ENCODE assay signal across 15 cellular contexts in the genomic region with DNA sequence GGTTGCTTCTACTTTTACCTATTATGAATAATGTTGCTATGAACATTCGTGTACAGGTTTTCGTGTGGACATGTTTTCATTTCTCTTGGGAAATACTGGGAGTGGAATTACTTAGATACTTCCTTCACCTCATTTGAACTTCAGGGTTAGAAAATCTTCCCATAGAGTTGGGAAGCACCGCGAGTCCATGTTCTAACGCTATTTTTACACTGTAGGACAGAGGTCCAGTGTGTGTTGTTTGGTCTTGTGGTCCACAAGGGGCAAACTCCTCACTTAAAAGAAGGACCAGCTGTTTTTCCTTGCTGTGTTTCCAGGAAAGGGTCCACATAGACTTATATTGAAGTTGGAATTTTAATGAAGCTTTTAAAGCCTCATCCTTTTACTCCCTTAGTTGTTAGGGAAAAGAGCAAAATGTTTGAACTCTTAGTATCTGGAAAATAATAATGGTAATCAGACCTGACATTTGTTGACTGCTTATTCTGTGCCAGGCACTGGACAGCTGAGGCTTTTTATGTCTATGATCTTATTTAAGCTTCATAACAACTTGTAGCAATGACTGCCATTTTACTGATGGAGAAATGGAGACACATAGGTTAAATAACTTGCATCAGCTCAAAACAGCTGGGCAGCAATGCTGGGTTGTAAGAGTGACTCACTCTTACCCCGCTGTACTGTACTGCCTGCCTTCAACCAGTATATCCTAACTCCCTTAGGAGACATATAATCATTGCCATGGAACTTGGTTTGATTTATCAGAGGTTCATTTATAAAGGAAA. TPM values are rescaled to one million over a fixed set of nuclear protein-coding genes. Genes with fewer than 3 reads are reported as not detected.
A peak's percentile ranks its signal among the peaks of the same experiment; 100 is the strongest.
DNase-seq lines count a peak whose midpoint lies in the region; ATAC-seq, FAIRE-seq and TF ChIP-seq lines count a peak whose summit lies in the region.
"Had no signal": no experiment of that assay in that cellular context is flagged by ENCODE, and none has a peak within 500 bp of the region (broad histone marks: within the 10 kb centered on the region; RNA-seq: fewer than 3 reads in every experiment).

No MANE protein-coding gene starts in this region.

- peaks cover 33% of the 10 kb centered on the region for H3K36me3 ChIP-seq in K562 (ENCODE audit: control insufficient read depth, insufficient read depth, low read length)
- H3K36me3 ChIP-seq: cardiac muscle cell had no signal

- H3K27me3 ChIP-seq in K562 (ENCODE audit: control insufficient read depth in 2 of 2, insufficient read depth in 2 of 2, low read length in 2 of 2), result no peaks in the 10 kb centered on the region
- H3K27me3 ChIP-seq in CD4-positive, alpha-beta T cell (ENCODE audit: control insufficient read depth, insufficient read depth, low read length), result no peaks in the 10 kb centered on the region
- H3K27me3 ChIP-seq: cardiac muscle cell had no signal

- TF ChIP-seq RAD21 in K562 (CRISPR knock-in tag; conservative IDR thresholded peaks at IDR 0.05 in 1 of 2, IDR thresholded peaks at IDR 0.05 in 1 of 2), result no peak

- H3K4me2 ChIP-seq in K562 (ENCODE audit: insufficient read depth, low read length), result no peak overlapping the region

- no peak overlapping the region for H3K27ac Mint-ChIP-seq in effector memory CD8-positive, alpha-beta T cell
- no peak overlapping the region for H3K27ac Mint-ChIP-seq in CD4-positive, alpha-beta T cell
- H3K27ac Mint-ChIP-seq: T-cell had no signal

- H3K36me3 Mint-ChIP-seq in effector memory CD8-positive, alpha-beta T cell (ENCODE audit: insufficient read depth), result peaks cover 21% of the 10 kb centered on the region
- H3K36me3 Mint-ChIP-seq in CD4-positive, alpha-beta T cell (ENCODE audit: low read depth), result peaks cover 89% of the 10 kb centered on the region

- H3K4me3 ChIP-seq in K562, result no peak overlapping the region
- H3K4me3 ChIP-seq: cardiac muscle cell had no signal

- H3K27me3 Mint-ChIP-seq in effector memory CD8-positive, alpha-beta T cell, result no peaks in the 10 kb centered on the region
- no peaks in the 10 kb centered on the region for H3K27me3 Mint-ChIP-seq in CD4-positive, alpha-beta T cell
- H3K27me3 Mint-ChIP-seq: T-cell had no signal

- H3K9me3 ChIP-seq in K562 (replicated peaks; ENCODE audit: control insufficient read depth, insufficient read depth, low read depth, low read length), result no peaks in the 10 kb centered on the region
- H3K9me3 ChIP-seq in CD4-positive, alpha-beta T cell (ENCODE audit: control insufficient read depth, low read length), result peaks cover 12% of the 10 kb centered on the region

- no peak overlapping the region for H2AFZ ChIP-seq in K562 (ENCODE audit: low read depth, low read length)

- H3K9me1 ChIP-seq in K562 (ENCODE audit: control insufficient read depth, insufficient read depth, low read length), result no peaks in the 10 kb centered on the region

- BruUV-seq in K562 (replicated peaks; lab: Mats Ljungman, UMichigan), result no TSS peak

- H3K4me1 Mint-ChIP-seq in effector memory CD8-positive, alpha-beta T cell (ENCODE audit: low read depth in 2 of 2), result peaks cover 8 to 9% of the 10 kb centered on the region in 2 donors
- peaks cover 10% of the 10 kb centered on the region for H3K4me1 Mint-ChIP-seq in CD4-positive, alpha-beta T cell (ENCODE audit: low read depth)

- H3K27ac ChIP-seq in K562 (ENCODE audit: extremely low read depth, low read depth, low read length), result no peak overlapping the region
- no peak overlapping the region for H3K27ac ChIP-seq in CD4-positive, alpha-beta T cell (ENCODE audit: low read depth, low read length)
- H3K27ac ChIP-seq: cardiac muscle cell had no signal

- TF ChIP-seq CTCF in K562 (IDR thresholded peaks at IDR 0.05 in 2 of 3, conservative IDR thresholded peaks at IDR 0.05 in 1 of 3; ENCODE audit: insufficient read depth in 2 of 3, low read depth in 1 of 3, low read length in 3 of 3), result no peak
- no peak for TF ChIP-seq CTCF in CD4-positive, alpha-beta T cell (IDR thresholded peaks at IDR 0.05)

- in situ Hi-C loops in K562 (cut with MboI), result no loop called here

- POLR2A ChIA-PET in K562 (lab: Yijun Ruan, JAX), result interaction anchor here (0.5 to 1.0 kb wide), 5 partner anchors 9 to 450 kb away, joined by 3 read pairs; no protein-coding TSS in a partner anchor
- POLR2A ChIA-PET in CD4-positive, alpha-beta T cell (lab: Charles Lee), result no interaction called here

- H3K9ac ChIP-seq in K562 (ENCODE audit: insufficient read depth in 1 of 2, low read depth in 2 of 2, low read length in 2 of 2), result no peak overlapping the region

- FAIRE-seq in K562 (lab: Jason Lieb, UNC), result no peak

- ATAC-seq in K562, result peak; percentile 77
- ATAC-seq in effector memory CD8-positive, alpha-beta T cell (replicated peaks), result no peak
- no peak for ATAC-seq in CD4-positive, alpha-beta T cell (ENCODE audit: poor library complexity)
- ATAC-seq: activated CD4-positive, CD25-positive, alpha-beta regulatory T cell treated with anti-CD3 and anti-CD28 coated beads, Interleukin-2, amount 50 U/mL, for 24 hours; T-cell had no signal

- 70% methylated on average over 6 of the region's 6 CpGs for WGBS in K562 (ENCODE audit: insufficient coverage, low coverage, missing lambda C conversion rate)

- H4K20me1 ChIP-seq in K562 (replicated peaks; ENCODE audit: control insufficient read depth, insufficient read depth, low read length), result no peaks in the 10 kb centered on the region

- no peaks in the 10 kb centered on the region; a peak in 1 of 5 replicates for H3K4me1 ChIP-seq in K562 (replicated peaks in 1 of 2; ENCODE audit: control insufficient read depth in 2 of 2, insufficient read depth in 2 of 2, low read length in 2 of 2)

- no peak for TF ChIP-seq EP300 in K562 (IDR thresholded peaks at IDR 0.05; ENCODE audit: low read length)

- CTCF ChIA-PET in K562 (lab: Yijun Ruan, JAX; ENCODE audit: low intra/inter-chr PET ratio), result no interaction called here
- CTCF ChIA-PET in CD4-positive, alpha-beta T cell (lab: Charles Lee), result interaction anchor here (1.3 kb wide), 1 partner anchor 10 kb away, joined by 3 read pairs; no protein-coding TSS in a partner anchor

- peaks cover 15% of the 10 kb centered on the region for H3K79me2 ChIP-seq in K562 (ENCODE audit: control insufficient read depth, insufficient read depth, low read length)

- peaks cover 2 to 13% of the 10 kb centered on the region in 2 donors for H3K9me3 Mint-ChIP-seq in effector memory CD8-positive, alpha-beta T cell
- peaks cover 12% of the 10 kb centered on the region for H3K9me3 Mint-ChIP-seq in CD4-positive, alpha-beta T cell

- DNase-seq in AG08395 (ENCODE audit: low spot score), result peak; percentile 44
- peak; percentile 80 for DNase-seq in LHCN-M2 (ENCODE audit: low read depth)
- DNase-seq in K562 (ENCODE audit: extremely low read depth in 1 of 4, low spot score in 3 of 4), result no peak
- DNase-seq in glomerular visceral epithelial cell (ENCODE audit: extremely low spot score), result peak; percentile 26
- DNase-seq in effector memory CD8-positive, alpha-beta T cell, result no peak
- no peak for DNase-seq in NOMO-1 (lab: John Stamatoyannopoulos, UW; ENCODE audit: unreplicated experiment in 2 of 2)
- no peak for DNase-seq in activated effector memory CD4-positive, alpha-beta T cell treated with anti-CD3 and anti-CD28 coated beads, Interleukin-2, amount 50 U/mL, for 16 hours
- no peak for DNase-seq in CD4-positive, alpha-beta T cell
- DNase-seq: DND-41; NCI-H2171; retina; stimulated activated CD4-positive, alpha-beta T cell treated with anti-CD3 and anti-CD28 coated beads, Interleukin-2, amount 100 ng/mL, for 48 hours; T-cell had no signal

- intact Hi-C loops in K562 (cut with micrococcal nuclease), result no loop called here
- intact Hi-C loops in CD4-positive, alpha-beta T cell (cut with DNase I, micrococcal nuclease), result no loop called here

- no peak for TF ChIP-seq POLR2A in K562 (conservative IDR thresholded peaks at IDR 0.05)

- H3K4me3 Mint-ChIP-seq in effector memory CD8-positive, alpha-beta T cell, result no peak overlapping the region
- no peak overlapping the region for H3K4me3 Mint-ChIP-seq in CD4-positive, alpha-beta T cell
- H3K4me3 Mint-ChIP-seq: T-cell had no signal

TF ChIP-seq in K562, 482 proteins besides CTCF, POLR2A, EP300 and RAD21 (continues in another document):
- peak; percentile 59; the same call in 1 of the 2 replicates for TF ChIP-seq CEBPG (CRISPR knock-in tag; IDR thresholded peaks at IDR 0.05)
- TF ChIP-seq CEBPG (tag; conservative IDR thresholded peaks at IDR 0.05 in 1 of 2, IDR thresholded peaks at IDR 0.05 in 1 of 2), result no peak
- no peak for TF ChIP-seq HMG20A (CRISPR knock-in tag; conservative IDR thresholded peaks at IDR 0.05)
- no peak for TF ChIP-seq ATF7 (IDR thresholded peaks at IDR 0.05)
- TF ChIP-seq ATF3 (IDR thresholded peaks at IDR 0.05), result peak; percentile 74
- no peak for TF ChIP-seq ATF3 (CRISPR knock-in tag; conservative IDR thresholded peaks at IDR 0.05)
- peak; percentile 77 for TF ChIP-seq FOSL1 (tag; conservative IDR thresholded peaks at IDR 0.05)

RNA-seq across cellular contexts. Expression of gene CDC5L, which starts 52.0 kb away (rescaled TPM):
- total RNA-seq in LHCN-M2 (2014; rRNA removed) (31.4 and 35.0 TPM in 2 replicates), K562 (2014; rRNA removed) (26.0 and 26.4 TPM in 2 replicates), K562 (2014; rRNA removed; fragmentation: Illumina TruSeq; extraction: Trizol) (42.6 and 51.3 TPM in 2 replicates), K562 (2015; rRNA removed; fragmentation: Illumina TruSeq; extraction: Trizol) (40.5 and 44.2 TPM in 2 replicates), K562 (2021) (28.6 and 29.9 TPM in 2 replicates)
- 9.3 TPM for polyA plus RNA-seq in LHCN-M2 (2012)
- 9.6 and 23.7 TPM in 2 replicates for total RNA-seq in K562 (2011; cell fraction: chromatin; rRNA removed; ENCODE audit: low replicate concordance)
- total RNA-seq in K562 (2011; cell fraction: nucleolus; rRNA removed), result 7.2 and 7.6 TPM in 2 replicates
- total RNA-seq in K562 (2011; cell fraction: nucleoplasm; rRNA removed), result 11.3 and 12.1 TPM in 2 replicates
- polyA plus RNA-seq in K562 (2011; rRNA removed) (21.3 and 31.3 TPM in 2 replicates), K562 (2014; fragmentation: Illumina TruSeq; extraction: Trizol) (29.4 and 33.9 TPM in 2 replicates), K562 (2014; fragmentation: Nextera tagmentation; extraction: Ambion mirVana) (10 to 100 TPM; 23.5 to 30.8 TPM), K562 (2014; rRNA removed) (20.4 and 22.3 TPM in 2 replicates)
- polyA plus RNA-seq in K562 (2011; cell fraction: cytosol; rRNA removed), result 7.9 and 9.8 TPM in 2 replicates
- polyA plus RNA-seq in K562 (2011; cell fraction: nucleus; rRNA removed), result 6.9 and 8.7 TPM in 2 replicates
- polyA plus RNA-seq in K562 (2012), result 18.2 and 20.2 TPM in 2 replicates
- 41.8 and 42.8 TPM in 2 replicates for polyA minus RNA-seq in K562 (2011; rRNA and poly(A)+ RNA removed)
- 14.1 and 17.6 TPM in 2 replicates for polyA minus RNA-seq in K562 (2011; cell fraction: cytosol; rRNA and poly(A)+ RNA removed)
- 11.4 and 22.5 TPM in 2 replicates for polyA minus RNA-seq in K562 (2011; cell fraction: nucleus; rRNA and poly(A)+ RNA removed)
- 10 to 100 TPM; 18.9 to 19.9 TPM for total RNA-seq in CD4-positive, alpha-beta T cell

Comparison
In these comparisons a context has a peak if more than half of its experiments do, and no peak if none do; other contexts are left out.
1. DNase-seq: peak in AG08395 (single experiment), LHCN-M2 (single experiment) and glomerular visceral epithelial cell (single experiment); none in K562 (0 of 4), effector memory CD8-positive, alpha-beta T cell (0 of 3), NOMO-1 (0 of 2), activated effector memory CD4-positive, alpha-beta T cell treated with anti-CD3 and anti-CD28 coated beads, Interleukin-2, amount 50 U/mL, for 16 hours (single experiment) and CD4-positive, alpha-beta T cell (0 of 10).